Comparison of ENCODE assay signal across 5 cellular contexts in the genomic region with DNA sequence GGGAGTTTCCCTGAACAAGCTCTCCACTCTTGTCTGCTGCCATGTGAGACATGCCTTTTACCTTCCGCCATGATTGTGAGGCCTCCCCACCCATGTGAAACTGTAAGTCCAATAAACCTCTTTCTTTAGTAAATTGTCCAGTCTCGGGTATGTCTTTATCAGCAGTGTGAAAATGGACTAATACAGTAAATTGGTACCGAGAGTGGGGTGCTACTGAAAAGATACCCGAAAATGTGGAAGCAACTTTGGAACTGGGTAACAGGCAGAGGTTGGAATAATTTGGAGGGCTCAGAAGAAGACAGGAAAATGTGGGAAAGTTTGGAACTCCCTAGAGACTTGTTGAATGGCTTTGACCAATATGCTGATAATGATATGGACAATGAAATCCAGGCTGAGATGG. TPM values are rescaled to one million over a fixed set of nuclear protein-coding genes. Genes with fewer than 3 reads are reported as not detected.
"Had no signal": no experiment of that assay in that cellular context is flagged by ENCODE, and none has a peak within 500 bp of the region (broad histone marks: within the 10 kb centered on the region; RNA-seq: fewer than 3 reads in every experiment).

No MANE protein-coding gene starts in this region.

RNA-seq across cellular contexts. Expression of a gene that starts 13.2 kb away (rescaled TPM):
- total RNA-seq: GM23248, GM23338, H1, H4, H7 had no signal
- polyA plus RNA-seq: GM23338 had no signal

RNA-seq across cellular contexts. Expression of a gene that starts 18.0 kb away (rescaled TPM):
- total RNA-seq: GM23248, H4 had no signal
